Comparison of ENCODE assay signal across 14 cellular contexts in genomic region chr2:237739101-237739500, GRCh38. TPM values are rescaled to one million over a fixed set of nuclear protein-coding genes. Genes with fewer than 3 reads are reported as not detected.
DNase-seq lines count a peak whose midpoint lies in the region; TF ChIP-seq lines count a peak whose summit lies in the region.
"Had no signal": no experiment of that assay in that cellular context is flagged by ENCODE, and none has a peak within 500 bp of the region (broad histone marks: within the 10 kb centered on the region; RNA-seq: fewer than 3 reads in every experiment).

No MANE protein-coding gene starts in this region.

- peaks cover 6% of the 10 kb centered on the region for H4K20me1 ChIP-seq in neural progenitor cell (ENCODE audit: low read depth)
- H4K20me1 ChIP-seq in OCI-LY7 (ENCODE audit: insufficient read depth, low read length) = no peaks in the 10 kb centered on the region

- BruUV-seq in OCI-LY7 (replicated peaks; lab: Mats Ljungman, UMichigan) = no TSS peak

- H3K27ac Mint-ChIP-seq in T-helper 2 cell treated with Interferon-gamma antibody and Interleukin-4, amounts not matched to agents 5 μg/mL and 100 μg/mL, for 36 hours = peak overlapping the region; percentile 65
- H3K27ac Mint-ChIP-seq in neural progenitor cell (peak overlapping the region; percentile 75), type B pancreatic cell (peak overlapping the region; percentile 26)

- no peaks in the 10 kb centered on the region for H3F3A ChIP-seq in neural progenitor cell (ENCODE audit: low read depth)

- H3K4me1 ChIP-seq in neural progenitor cell (no peaks in the 10 kb centered on the region), OCI-LY7 (ENCODE audit: insufficient read depth, low read length, poor library complexity, severe bottlenecking) (peaks cover 5% of the 10 kb centered on the region)

- H3K9me3 ChIP-seq in neural progenitor cell (ENCODE audit: low read depth) = no peaks in the 10 kb centered on the region
- no peaks in the 10 kb centered on the region for H3K9me3 ChIP-seq in OCI-LY7 (ENCODE audit: low read length)

- CTCF ChIA-PET in OCI-LY7 (lab: Charles Lee; ENCODE audit: unreplicated experiment) = interaction anchor here (0.6 kb wide), 1 partner anchor 22 kb away, joined by 3 read pairs; no protein-coding TSS in a partner anchor

- peaks cover 35% of the 10 kb centered on the region for H3K36me3 Mint-ChIP-seq in T-helper 2 cell treated with Interferon-gamma antibody and Interleukin-4, amounts not matched to agents 5 μg/mL and 100 μg/mL, for 36 hours (ENCODE audit: low read depth)
- H3K36me3 Mint-ChIP-seq in neural progenitor cell = peaks cover 14% of the 10 kb centered on the region
- peaks cover 12% of the 10 kb centered on the region for H3K36me3 Mint-ChIP-seq in type B pancreatic cell

- H3K27ac ChIP-seq in neural progenitor cell (no peak overlapping the region), OCI-LY7 (ENCODE audit: low read depth, low read length, poor library complexity, severe bottlenecking) (no peak overlapping the region)
- H3K27ac ChIP-seq: 22Rv1 had no signal

- H3K36me3 ChIP-seq in neural progenitor cell (no peaks in the 10 kb centered on the region), OCI-LY7 (ENCODE audit: insufficient read depth, low read length) (peaks cover 62% of the 10 kb centered on the region)

- intact Hi-C loops in cardiac septum (cut with DNase I) (no loop called here), OCI-LY7 (cut with micrococcal nuclease; ENCODE audit: unreplicated experiment) (no loop called here)

- TF ChIP-seq CTCF in neural progenitor cell (IDR thresholded peaks at IDR 0.05) (no peak), type B pancreatic cell (conservative IDR thresholded peaks at IDR 0.05) (no peak), OCI-LY7 (conservative IDR thresholded peaks at IDR 0.05; ENCODE audit: low read length) (no peak)

- no peak overlapping the region for H3K4me2 ChIP-seq in neural progenitor cell
- H3K4me2 ChIP-seq in OCI-LY7 (ENCODE audit: low read length) = no peak overlapping the region

- H3K4me1 Mint-ChIP-seq in T-helper 2 cell treated with Interferon-gamma antibody and Interleukin-4, amounts not matched to agents 5 μg/mL and 100 μg/mL, for 36 hours (ENCODE audit: low read depth) = peaks cover 18% of the 10 kb centered on the region
- H3K4me1 Mint-ChIP-seq in neural progenitor cell (peaks cover 19% of the 10 kb centered on the region), type B pancreatic cell (ENCODE audit: unreplicated experiment) (peaks cover 47% of the 10 kb centered on the region)

- H3K9me3 Mint-ChIP-seq in T-helper 2 cell treated with Interferon-gamma antibody and Interleukin-4, amounts not matched to agents 5 μg/mL and 100 μg/mL, for 36 hours = no peaks in the 10 kb centered on the region
- no peaks in the 10 kb centered on the region for H3K9me3 Mint-ChIP-seq in neural progenitor cell
- no peaks in the 10 kb centered on the region for H3K9me3 Mint-ChIP-seq in type B pancreatic cell
- H3K9me3 Mint-ChIP-seq: CD8-positive, alpha-beta memory T cell; stimulated activated naive CD8-positive, alpha-beta T cell treated with anti-CD3 and anti-CD28 coated beads, Interleukin-15, amount 100 ng/mL, for 72 hours had no signal

- H3K9ac ChIP-seq in neural progenitor cell = no peak overlapping the region

- H2AFZ ChIP-seq in neural progenitor cell (replicated peaks) = no peak overlapping the region
- no peak overlapping the region for H2AFZ ChIP-seq in OCI-LY7 (ENCODE audit: low read length)

- no peaks in the 10 kb centered on the region for H3K27me3 Mint-ChIP-seq in T-helper 2 cell treated with Interferon-gamma antibody and Interleukin-4, amounts not matched to agents 5 μg/mL and 100 μg/mL, for 36 hours (ENCODE audit: low read depth)
- no peaks in the 10 kb centered on the region for H3K27me3 Mint-ChIP-seq in neural progenitor cell (ENCODE audit: insufficient read depth, low read depth)
- no peaks in the 10 kb centered on the region for H3K27me3 Mint-ChIP-seq in type B pancreatic cell
- H3K27me3 Mint-ChIP-seq: stimulated activated naive CD8-positive, alpha-beta T cell treated with anti-CD3 and anti-CD28 coated beads, Interleukin-15, amount 100 ng/mL, for 72 hours had no signal

- H3K27me3 ChIP-seq in neural progenitor cell = no peaks in the 10 kb centered on the region

- H3K4me3 Mint-ChIP-seq in T-helper 2 cell treated with Interferon-gamma antibody and Interleukin-4, amounts not matched to agents 5 μg/mL and 100 μg/mL, for 36 hours = no peak overlapping the region
- H3K4me3 Mint-ChIP-seq in neural progenitor cell (no peak overlapping the region), type B pancreatic cell (no peak overlapping the region)
- H3K4me3 Mint-ChIP-seq: stimulated activated naive CD8-positive, alpha-beta T cell treated with anti-CD3 and anti-CD28 coated beads, Interleukin-15, amount 100 ng/mL, for 72 hours had no signal

- no peak for DNase-seq in T-helper 2 cell treated with Interferon-gamma antibody and Interleukin-4, amounts not matched to agents 5 μg/mL and 100 μg/mL, for 36 hours (ENCODE audit: low spot score)
- no peak for DNase-seq in T-helper 2 cell
- peak; percentile 88 for DNase-seq in cardiac septum (ENCODE audit: low spot score)
- DNase-seq in neural progenitor cell (ENCODE audit: low spot score) = no peak
- DNase-seq in type B pancreatic cell (ENCODE audit: extremely low spot score, unreplicated experiment) = no peak
- DNase-seq in NCI-H69 (lab: John Stamatoyannopoulos, UW) = no peak
- no peak for DNase-seq in OCI-LY7 (ENCODE audit: low spot score)
- DNase-seq in GF-D8 (lab: John Stamatoyannopoulos, UW) = no peak
- DNase-seq: CD8-positive, alpha-beta memory T cell; glutamatergic neuron; NCI-H1436; stimulated activated CD4-positive, alpha-beta T cell treated with anti-CD3 and anti-CD28 coated beads, Interleukin-4, amount 100 ng/mL, for 4 hours; stimulated activated naive CD8-positive, alpha-beta T cell treated with anti-CD3 and anti-CD28 coated beads, Interleukin-15, amount 100 ng/mL, for 72 hours had no signal

- POLR2A ChIA-PET in OCI-LY7 (lab: Charles Lee) = interaction anchor here (0.6 kb wide), 1 partner anchor 8 kb away, joined by 3 read pairs; no protein-coding TSS in a partner anchor

- H3K4me3 ChIP-seq in neural progenitor cell (no peak overlapping the region), OCI-LY7 (ENCODE audit: low read depth, low read length, poor library complexity, severe bottlenecking) (no peak overlapping the region)

- H3K79me2 ChIP-seq in neural progenitor cell (ENCODE audit: low read depth) = no peaks in the 10 kb centered on the region
- peaks cover 36% of the 10 kb centered on the region; the same call in 1 of the 2 replicates for H3K79me2 ChIP-seq in OCI-LY7 (ENCODE audit: insufficient read depth, low read depth, low read length)

- H3K9me2 ChIP-seq in OCI-LY7 (ENCODE audit: insufficient read depth, low read length) = no peaks in the 10 kb centered on the region

RNA-seq across cellular contexts. Expression of gene RBM44, which starts 59.5 kb away (rescaled TPM):
- total RNA-seq in cardiac septum (0.81 TPM), neural progenitor cell (ENCODE audit: low replicate concordance) (0.30 and 0.34 TPM in 2 replicates), type B pancreatic cell (ENCODE audit: low replicate concordance) (0.24 and 0.41 TPM in 2 replicates), OCI-LY7 (2022) (0.72 and 0.79 TPM in 2 replicates)
- 0.33 and 1.2 TPM in 2 replicates for total RNA-seq in OCI-LY7 (2014; rRNA removed; shearing (Covaris generic))
